Comparison of ENCODE assay signal across 1 cellular context in the genomic region with DNA sequence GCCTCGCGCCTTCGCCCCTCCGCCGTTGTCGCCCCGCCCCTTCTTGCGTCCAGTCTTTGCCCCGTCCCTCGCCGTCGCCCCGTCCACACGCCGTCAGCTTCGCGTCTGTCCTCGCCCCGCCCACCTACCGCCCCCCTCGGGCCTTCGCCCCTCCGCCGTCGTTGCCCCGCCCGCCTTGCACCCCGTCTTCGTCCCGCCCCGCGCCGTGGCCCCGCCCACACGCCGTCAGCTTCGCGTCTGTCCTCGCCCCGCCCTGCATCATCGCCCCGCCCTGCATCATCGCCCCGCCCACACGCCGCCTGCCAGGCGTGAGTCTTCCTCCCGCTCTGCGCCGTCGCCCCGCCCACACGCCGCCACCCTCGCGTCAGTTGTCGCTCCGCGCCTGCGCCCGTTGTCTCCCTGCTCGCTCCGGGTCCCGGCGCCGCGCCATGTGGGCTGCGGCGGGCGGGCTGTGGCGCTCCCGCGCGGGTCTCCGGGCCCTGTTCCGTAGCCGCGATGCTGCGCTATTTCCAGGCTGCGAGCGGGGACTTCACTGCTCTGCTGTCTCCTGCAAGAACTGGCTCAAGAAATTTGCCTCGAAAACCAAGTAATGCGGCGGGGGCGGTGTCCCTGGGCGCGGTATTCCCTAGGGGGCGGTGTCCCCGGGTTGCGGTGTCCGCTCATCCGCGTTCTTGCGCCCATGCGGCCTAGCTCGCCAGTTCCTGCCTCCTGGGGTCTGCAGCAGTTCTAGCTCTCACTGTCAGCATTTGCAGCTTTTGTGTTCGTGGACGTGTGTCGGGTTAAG.
A peak's percentile ranks its signal among the peaks of the same experiment; 100 is the strongest.
TF ChIP-seq lines count a peak whose summit lies in the region.

Gene RBFA (plus strand): TSS at position 367 of the 784 bp plus-strand sequence. CDS start 62 bp downstream, at position 429.

TF ChIP-seq in HepG2, 621 proteins besides CTCF, POLR2A, EP300 and RAD21 (continued from another document and continues in another):
- TF ChIP-seq, protein P1, sequence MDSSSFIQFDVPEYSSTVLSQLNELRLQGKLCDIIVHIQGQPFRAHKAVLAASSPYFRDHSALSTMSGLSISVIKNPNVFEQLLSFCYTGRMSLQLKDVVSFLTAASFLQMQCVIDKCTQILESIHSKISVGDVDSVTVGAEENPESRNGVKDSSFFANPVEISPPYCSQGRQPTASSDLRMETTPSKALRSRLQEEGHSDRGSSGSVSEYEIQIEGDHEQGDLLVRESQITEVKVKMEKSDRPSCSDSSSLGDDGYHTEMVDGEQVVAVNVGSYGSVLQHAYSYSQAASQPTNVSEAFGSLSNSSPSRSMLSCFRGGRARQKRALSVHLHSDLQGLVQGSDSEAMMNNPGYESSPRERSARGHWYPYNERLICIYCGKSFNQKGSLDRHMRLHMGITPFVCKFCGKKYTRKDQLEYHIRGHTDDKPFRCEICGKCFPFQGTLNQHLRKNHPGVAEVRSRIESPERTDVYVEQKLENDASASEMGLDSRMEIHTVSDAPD (CRISPR knock-in tag; IDR thresholded peaks at IDR 0.05) = no peak
- TF ChIP-seq, protein P2, sequence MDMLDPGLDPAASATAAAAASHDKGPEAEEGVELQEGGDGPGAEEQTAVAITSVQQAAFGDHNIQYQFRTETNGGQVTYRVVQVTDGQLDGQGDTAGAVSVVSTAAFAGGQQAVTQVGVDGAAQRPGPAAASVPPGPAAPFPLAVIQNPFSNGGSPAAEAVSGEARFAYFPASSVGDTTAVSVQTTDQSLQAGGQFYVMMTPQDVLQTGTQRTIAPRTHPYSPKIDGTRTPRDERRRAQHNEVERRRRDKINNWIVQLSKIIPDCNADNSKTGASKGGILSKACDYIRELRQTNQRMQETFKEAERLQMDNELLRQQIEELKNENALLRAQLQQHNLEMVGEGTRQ (IDR thresholded peaks at IDR 0.05; ENCODE audit: low read depth, low read length) = no peak
- TF ChIP-seq, protein P2 (CRISPR knock-in tag; IDR thresholded peaks at IDR 0.05; ENCODE audit: borderline replicate concordance) = no peak
- no peak for TF ChIP-seq THRA (CRISPR knock-in tag; IDR thresholded peaks at IDR 0.05; ENCODE audit: borderline replicate concordance)
- no peak for TF ChIP-seq ATF7 (IDR thresholded peaks at IDR 0.05)
- peak; percentile 69; the same call in 1 of the 2 replicates for TF ChIP-seq ATF7 (CRISPR knock-in tag; IDR thresholded peaks at IDR 0.05)
- no peak for TF ChIP-seq MLLT10 (CRISPR knock-in tag; IDR thresholded peaks at IDR 0.05)
- TF ChIP-seq, protein P3, sequence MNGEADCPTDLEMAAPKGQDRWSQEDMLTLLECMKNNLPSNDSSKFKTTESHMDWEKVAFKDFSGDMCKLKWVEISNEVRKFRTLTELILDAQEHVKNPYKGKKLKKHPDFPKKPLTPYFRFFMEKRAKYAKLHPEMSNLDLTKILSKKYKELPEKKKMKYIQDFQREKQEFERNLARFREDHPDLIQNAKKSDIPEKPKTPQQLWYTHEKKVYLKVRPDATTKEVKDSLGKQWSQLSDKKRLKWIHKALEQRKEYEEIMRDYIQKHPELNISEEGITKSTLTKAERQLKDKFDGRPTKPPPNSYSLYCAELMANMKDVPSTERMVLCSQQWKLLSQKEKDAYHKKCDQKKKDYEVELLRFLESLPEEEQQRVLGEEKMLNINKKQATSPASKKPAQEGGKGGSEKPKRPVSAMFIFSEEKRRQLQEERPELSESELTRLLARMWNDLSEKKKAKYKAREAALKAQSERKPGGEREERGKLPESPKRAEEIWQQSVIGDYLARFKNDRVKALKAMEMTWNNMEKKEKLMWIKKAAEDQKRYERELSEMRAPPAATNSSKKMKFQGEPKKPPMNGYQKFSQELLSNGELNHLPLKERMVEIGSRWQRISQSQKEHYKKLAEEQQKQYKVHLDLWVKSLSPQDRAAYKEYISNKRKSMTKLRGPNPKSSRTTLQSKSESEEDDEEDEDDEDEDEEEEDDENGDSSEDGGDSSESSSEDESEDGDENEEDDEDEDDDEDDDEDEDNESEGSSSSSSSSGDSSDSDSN (CRISPR knock-in tag; IDR thresholded peaks at IDR 0.05) = peak; percentile 78
- peak; percentile 86 for TF ChIP-seq ZC3H13 (CRISPR knock-in tag; IDR thresholded peaks at IDR 0.05)
- no peak for TF ChIP-seq DPF2 (CRISPR knock-in tag; IDR thresholded peaks at IDR 0.05; ENCODE audit: borderline replicate concordance, low read depth)
- TF ChIP-seq HNRNPLL (IDR thresholded peaks at IDR 0.05; ENCODE audit: low read depth, low read length, poor library complexity, severe bottlenecking) = peak; percentile 82
- peak; percentile 64 for TF ChIP-seq YY1 (IDR thresholded peaks at IDR 0.05; ENCODE audit: insufficient read depth, insufficient replicate concordance, low read depth, low read length)
- no peak; the same call in 1 of the 2 replicates for TF ChIP-seq HIC2 (CRISPR knock-in tag; IDR thresholded peaks at IDR 0.05; ENCODE audit: low read depth)
- TF ChIP-seq KDM2A (CRISPR knock-in tag; IDR thresholded peaks at IDR 0.05; ENCODE audit: borderline replicate concordance, low read depth) = peak; percentile 70; the same call in 1 of the 2 replicates
- no peak; the same call in 1 of the 2 replicates for TF ChIP-seq ZNF12 (CRISPR knock-in tag; IDR thresholded peaks at IDR 0.05)
- no peak for TF ChIP-seq REST (IDR thresholded peaks at IDR 0.05; ENCODE audit: borderline replicate concordance in 1 of 2, low read depth in 1 of 2, low read length in 2 of 2)
- TF ChIP-seq CEBPB (IDR thresholded peaks at IDR 0.05; ENCODE audit: borderline replicate concordance, low read depth, low read length) = no peak
- peak; percentile 53 for TF ChIP-seq MED1 (CRISPR knock-in tag; IDR thresholded peaks at IDR 0.05)
- TF ChIP-seq KDM3A (CRISPR knock-in tag; IDR thresholded peaks at IDR 0.05; ENCODE audit: low read depth) = no peak
- TF ChIP-seq TCF12 (IDR thresholded peaks at IDR 0.05) = no peak
- peak; percentile 44; the same call in 1 of the 2 replicates for TF ChIP-seq TCF12 (CRISPR knock-in tag; IDR thresholded peaks at IDR 0.05)
- TF ChIP-seq ZBTB39 (CRISPR knock-in tag; IDR thresholded peaks at IDR 0.05) = 0 out of 2 replicates have a peak, but pooled peaks have one; percentile 44
- no peak for TF ChIP-seq HNF4G (IDR thresholded peaks at IDR 0.05; ENCODE audit: borderline replicate concordance, low read depth, low read length)
- no peak for TF ChIP-seq HNF4G (CRISPR knock-in tag; IDR thresholded peaks at IDR 0.05; ENCODE audit: borderline replicate concordance, low read depth)
- TF ChIP-seq ISL2 (CRISPR knock-in tag; IDR thresholded peaks at IDR 0.05) = peak; percentile 61; the same call in 1 of the 2 replicates
- TF ChIP-seq HNRNPL (IDR thresholded peaks at IDR 0.05; ENCODE audit: low read depth, low read length) = no peak
- TF ChIP-seq, protein P4, sequence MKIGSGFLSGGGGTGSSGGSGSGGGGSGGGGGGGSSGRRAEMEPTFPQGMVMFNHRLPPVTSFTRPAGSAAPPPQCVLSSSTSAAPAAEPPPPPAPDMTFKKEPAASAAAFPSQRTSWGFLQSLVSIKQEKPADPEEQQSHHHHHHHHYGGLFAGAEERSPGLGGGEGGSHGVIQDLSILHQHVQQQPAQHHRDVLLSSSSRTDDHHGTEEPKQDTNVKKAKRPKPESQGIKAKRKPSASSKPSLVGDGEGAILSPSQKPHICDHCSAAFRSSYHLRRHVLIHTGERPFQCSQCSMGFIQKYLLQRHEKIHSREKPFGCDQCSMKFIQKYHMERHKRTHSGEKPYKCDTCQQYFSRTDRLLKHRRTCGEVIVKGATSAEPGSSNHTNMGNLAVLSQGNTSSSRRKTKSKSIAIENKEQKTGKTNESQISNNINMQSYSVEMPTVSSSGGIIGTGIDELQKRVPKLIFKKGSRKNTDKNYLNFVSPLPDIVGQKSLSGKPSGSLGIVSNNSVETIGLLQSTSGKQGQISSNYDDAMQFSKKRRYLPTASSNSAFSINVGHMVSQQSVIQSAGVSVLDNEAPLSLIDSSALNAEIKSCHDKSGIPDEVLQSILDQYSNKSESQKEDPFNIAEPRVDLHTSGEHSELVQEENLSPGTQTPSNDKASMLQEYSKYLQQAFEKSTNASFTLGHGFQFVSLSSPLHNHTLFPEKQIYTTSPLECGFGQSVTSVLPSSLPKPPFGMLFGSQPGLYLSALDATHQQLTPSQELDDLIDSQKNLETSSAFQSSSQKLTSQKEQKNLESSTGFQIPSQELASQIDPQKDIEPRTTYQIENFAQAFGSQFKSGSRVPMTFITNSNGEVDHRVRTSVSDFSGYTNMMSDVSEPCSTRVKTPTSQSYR (CRISPR knock-in tag; IDR thresholded peaks at IDR 0.05; ENCODE audit: borderline replicate concordance) = no peak
- TF ChIP-seq, protein P5, sequence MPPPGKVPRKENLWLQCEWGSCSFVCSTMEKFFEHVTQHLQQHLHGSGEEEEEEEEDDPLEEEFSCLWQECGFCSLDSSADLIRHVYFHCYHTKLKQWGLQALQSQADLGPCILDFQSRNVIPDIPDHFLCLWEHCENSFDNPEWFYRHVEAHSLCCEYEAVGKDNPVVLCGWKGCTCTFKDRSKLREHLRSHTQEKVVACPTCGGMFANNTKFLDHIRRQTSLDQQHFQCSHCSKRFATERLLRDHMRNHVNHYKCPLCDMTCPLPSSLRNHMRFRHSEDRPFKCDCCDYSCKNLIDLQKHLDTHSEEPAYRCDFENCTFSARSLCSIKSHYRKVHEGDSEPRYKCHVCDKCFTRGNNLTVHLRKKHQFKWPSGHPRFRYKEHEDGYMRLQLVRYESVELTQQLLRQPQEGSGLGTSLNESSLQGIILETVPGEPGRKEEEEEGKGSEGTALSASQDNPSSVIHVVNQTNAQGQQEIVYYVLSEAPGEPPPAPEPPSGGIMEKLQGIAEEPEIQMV (CRISPR knock-in tag; IDR thresholded peaks at IDR 0.05; ENCODE audit: low read depth) = peak; percentile 69; the same call in 1 of the 2 replicates
- peak; percentile 56; the same call in 1 of the 2 replicates for TF ChIP-seq ZNF451 (CRISPR knock-in tag; IDR thresholded peaks at IDR 0.05)
- peak; percentile 71; the same call in 1 of the 2 replicates for TF ChIP-seq EEA1 (CRISPR knock-in tag; IDR thresholded peaks at IDR 0.05; ENCODE audit: borderline replicate concordance)
- no peak for TF ChIP-seq TBX3 (IDR thresholded peaks at IDR 0.05; ENCODE audit: borderline replicate concordance)
- TF ChIP-seq NFKB2 (CRISPR knock-in tag; IDR thresholded peaks at IDR 0.05; ENCODE audit: borderline replicate concordance) = peak; percentile 76
- TF ChIP-seq MTA3 (CRISPR knock-in tag; IDR thresholded peaks at IDR 0.05) = no peak
